In genomic region chr16:86917471-86918365, GRCh38 we compare ENCODE assay signal across 34 cellular contexts.
"Had no signal": no experiment of that assay in that cellular context is flagged by ENCODE, and none has a peak within 500 bp of the region (broad histone marks: within the 10 kb centered on the region; RNA-seq: fewer than 3 reads in every experiment).

No MANE protein-coding gene starts in this region.

- H3K27me3 ChIP-seq: brain microvascular endothelial cell had no signal

- DNase-seq: activated B cell treated with CpG ODN at 0.5 μM for 24 hours; activated CD4-positive, alpha-beta T cell treated with anti-CD3 and anti-CD28 coated beads for 48 hours; activated CD4-positive, alpha-beta T cell treated with anti-CD3 and anti-CD28 coated beads, Interleukin-2, amount 50 U/mL, for 1 hour; activated CD4-positive, alpha-beta T cell treated with anti-CD3 and anti-CD28 coated beads, Interleukin-2, amount 50 U/mL, for 48 hours; activated CD8-positive, alpha-beta memory T cell treated with anti-CD3 and anti-CD28 coated beads for 24 hours; activated CD8-positive, alpha-beta T cell treated with anti-CD3 and anti-CD28 coated beads for 36 hours; activated gamma-delta T cell; activated naive CD4-positive, alpha-beta T cell; activated naive CD4-positive, alpha-beta T cell treated with anti-CD3 and anti-CD28 coated beads, Interleukin-2, amount 10 ng/mL, durations not matched to agents 7 days and 5 days; activated naive CD8-positive, alpha-beta T cell treated with anti-CD3 and anti-CD28 coated beads, Interleukin-2, amount 10 ng/mL, durations not matched to agents 7 days and 5 days; activated T-cell treated with anti-CD3 and anti-CD28 coated beads, Interleukin-2, amount 50 U/mL, for 4 hours; amniotic stem cell; anterior cingulate cortex; brain microvascular endothelial cell; effector memory CD4-positive, alpha-beta T cell; endodermal cell; foreskin fibroblast; SW 1271; T-cell; T1000; WERI-Rb-1 had no signal

- H3K9me3 Mint-ChIP-seq: activated naive CD4-positive, alpha-beta T cell treated with anti-CD3 and anti-CD28 coated beads, Interleukin-2, amount 50 U/mL, for 72 hours; activated naive CD8-positive, alpha-beta T cell treated with anti-CD3 and anti-CD28 coated beads, Interleukin-2, amount 10 ng/mL, durations not matched to agents 7 days and 5 days; activated T-cell treated with anti-CD3 and anti-CD28 coated beads, Interleukin-2, amount 50 U/mL, for 4 hours; central memory CD8-positive, alpha-beta T cell; dendritic cell treated with granulocyte-macrophage colony-stimulating factor and Interleukin-4, amounts not matched to agents 40 ng/mL and 50 ng/mL, for 4 days; T-helper 2 cell treated with Interferon-gamma antibody and Interleukin-4, amounts not matched to agents 5 μg/mL and 100 μg/mL, for 36 hours had no signal

- FAIRE-seq: astrocyte, bronchial epithelial cell, frontal cortex had no signal

- H3K4me3 ChIP-seq: coronary artery, dorsolateral prefrontal cortex had no signal

- H3K4me1 Mint-ChIP-seq: activated B cell treated with CpG ODN at 0.5 μM for 24 hours; activated naive CD4-positive, alpha-beta T cell treated with anti-CD3 and anti-CD28 coated beads, Interleukin-2, amount 10 ng/mL, durations not matched to agents 7 days and 5 days; activated naive CD8-positive, alpha-beta T cell treated with anti-CD3 and anti-CD28 coated beads, Interleukin-2, amount 10 ng/mL, durations not matched to agents 7 days and 5 days; activated T-helper 17 cell treated with anti-CD3 and anti-CD28 coated beads, Interleukin-2, amount 50 U/mL, for 72 hours; central memory CD8-positive, alpha-beta T cell; T-cell had no signal

- H3K27ac Mint-ChIP-seq: activated B cell treated with CpG ODN at 0.5 μM for 24 hours; activated CD8-positive, alpha-beta T cell treated with anti-CD3 and anti-CD28 coated beads for 36 hours; activated naive CD4-positive, alpha-beta T cell treated with anti-CD3 and anti-CD28 coated beads, Interleukin-2, amount 10 ng/mL, durations not matched to agents 7 days and 5 days; activated naive CD4-positive, alpha-beta T cell treated with anti-CD3 and anti-CD28 coated beads, Interleukin-2, amount 50 U/mL, for 72 hours; activated naive CD8-positive, alpha-beta T cell treated with anti-CD3 and anti-CD28 coated beads, Interleukin-2, amount 10 ng/mL, durations not matched to agents 7 days and 5 days; activated T-helper 17 cell treated with anti-CD3 and anti-CD28 coated beads, Interleukin-2, amount 50 U/mL, for 72 hours; dendritic cell treated with granulocyte-macrophage colony-stimulating factor and Interleukin-4, amounts not matched to agents 40 ng/mL and 50 ng/mL, for 4 days; endodermal cell; T-cell; T-helper 1 cell treated with Interleukin-12 subunit alpha and Interleukin-12 subunit beta and Interleukin-4 antibody, amounts not matched to agents 30 μg/mL and 1 μg/mL, for 36 hours; T-helper 2 cell treated with Interferon-gamma antibody and Interleukin-4, amounts not matched to agents 5 μg/mL and 100 μg/mL, for 36 hours had no signal

- H3K36me3 ChIP-seq: brain microvascular endothelial cell, WERI-Rb-1 had no signal

- H3K4me3 Mint-ChIP-seq: activated B cell treated with CpG ODN at 0.5 μM for 24 hours; activated CD8-positive, alpha-beta T cell treated with anti-CD3 and anti-CD28 coated beads for 36 hours; activated naive CD4-positive, alpha-beta T cell treated with anti-CD3 and anti-CD28 coated beads, Interleukin-2, amount 10 ng/mL, durations not matched to agents 7 days and 5 days; activated naive CD8-positive, alpha-beta T cell treated with anti-CD3 and anti-CD28 coated beads, Interleukin-2, amount 10 ng/mL, durations not matched to agents 7 days and 5 days; activated T-cell treated with anti-CD3 and anti-CD28 coated beads, Interleukin-2, amount 50 U/mL, for 4 hours; activated T-helper 17 cell treated with anti-CD3 and anti-CD28 coated beads, Interleukin-2, amount 50 U/mL, for 72 hours; central memory CD8-positive, alpha-beta T cell; dendritic cell treated with granulocyte-macrophage colony-stimulating factor and Interleukin-4, amounts not matched to agents 40 ng/mL and 50 ng/mL, for 4 days; endodermal cell; T-cell; T-helper 1 cell treated with Interleukin-12 subunit alpha and Interleukin-12 subunit beta and Interleukin-4 antibody, amounts not matched to agents 30 μg/mL and 1 μg/mL, for 36 hours; T-helper 2 cell treated with Interferon-gamma antibody and Interleukin-4, amounts not matched to agents 5 μg/mL and 100 μg/mL, for 36 hours had no signal

- H3K27me3 Mint-ChIP-seq: activated naive CD4-positive, alpha-beta T cell treated with anti-CD3 and anti-CD28 coated beads, Interleukin-2, amount 10 ng/mL, durations not matched to agents 7 days and 5 days had no signal

- ATAC-seq: activated CD4-positive, CD25-positive, alpha-beta regulatory T cell treated with anti-CD3 and anti-CD28 coated beads, Interleukin-2, amount 50 U/mL, for 24 hours; activated CD8-positive, alpha-beta T cell treated with anti-CD3 and anti-CD28 coated beads for 36 hours; activated naive CD4-positive, alpha-beta T cell treated with anti-CD3 and anti-CD28 coated beads, Interleukin-2, amount 50 U/mL, for 72 hours; activated T-cell treated with anti-CD3 and anti-CD28 coated beads, Interleukin-2, amount 50 U/mL, for 4 hours; activated T-helper 17 cell treated with anti-CD3 and anti-CD28 coated beads, Interleukin-2, amount 50 U/mL, for 72 hours; esophagus mucosa; T-cell had no signal

- H3K27ac ChIP-seq: brain microvascular endothelial cell, coronary artery, dorsolateral prefrontal cortex, WERI-Rb-1 had no signal
